ENCODE assay signal across 11 cellular contexts in the genomic region with DNA sequence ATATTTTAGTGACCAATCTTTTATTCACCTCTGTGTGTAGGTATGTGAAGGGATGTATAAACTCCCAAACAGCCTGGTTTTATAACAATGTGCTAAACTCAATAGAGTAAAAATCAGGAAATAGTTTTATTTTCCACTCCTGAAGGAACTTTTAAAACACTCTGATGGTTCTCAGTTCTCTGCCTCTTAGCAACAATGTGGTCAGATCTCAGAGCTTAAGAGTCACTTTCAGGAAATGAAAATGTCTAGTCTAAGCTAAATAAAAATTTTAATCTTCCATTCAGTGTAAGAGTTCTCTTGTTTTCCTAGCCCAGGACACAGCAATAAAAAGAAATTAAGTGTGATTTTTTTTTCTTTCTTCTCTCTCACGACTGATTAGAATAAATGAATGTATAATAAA.
A peak's percentile ranks its signal among the peaks of the same experiment; 100 is the strongest.
DNase-seq lines count a peak whose midpoint lies in the region; ATAC-seq and TF ChIP-seq lines count a peak whose summit lies in the region.
"Had no signal": no experiment of that assay in that cellular context is flagged by ENCODE, and none has a peak within 500 bp of the region (broad histone marks: within the 10 kb centered on the region; RNA-seq: fewer than 3 reads in every experiment).

No MANE protein-coding gene starts in this region.

- H3K27me3 ChIP-seq in foreskin keratinocyte, result no peaks in the 10 kb centered on the region

- H3K27me3 Mint-ChIP-seq in immature natural killer cell (ENCODE audit: low read depth in 3 of 3), result peaks cover 0 to 2% (median 1%) of the 10 kb centered on the region in 3 donors
- H3K27me3 Mint-ChIP-seq: T-helper 17 cell had no signal

- peaks cover 14 to 18% of the 10 kb centered on the region in 2 donors for H3K4me1 Mint-ChIP-seq in immature natural killer cell
- H3K4me1 Mint-ChIP-seq: T-helper 17 cell had no signal

- H3K4me1 ChIP-seq in foreskin keratinocyte, result no peaks in the 10 kb centered on the region

- H3K27ac ChIP-seq in foreskin keratinocyte, result no peak overlapping the region

- TF ChIP-seq CTCF in foreskin keratinocyte (conservative IDR thresholded peaks at IDR 0.05), result no peak

- peaks cover 0 to 14% (median 2%) of the 10 kb centered on the region in 6 donors for H3K9me3 Mint-ChIP-seq in immature natural killer cell

- no peak overlapping the region for H3K27ac Mint-ChIP-seq in immature natural killer cell
- H3K27ac Mint-ChIP-seq: T-helper 17 cell had no signal

- peak overlapping the region in 2 of 5 donors; percentile 28 to 32 for H3K4me3 Mint-ChIP-seq in immature natural killer cell
- H3K4me3 Mint-ChIP-seq: T-helper 17 cell had no signal

- H3K36me3 Mint-ChIP-seq in immature natural killer cell, result no peaks in the 10 kb centered on the region

- ATAC-seq in GM18861 (IDR thresholded peaks at IDR 0.05; ENCODE audit: unreplicated experiment) (peak; percentile 57), GM21723 (IDR thresholded peaks at IDR 0.05; ENCODE audit: unreplicated experiment) (peak; percentile 90), HG03378 (IDR thresholded peaks at IDR 0.05; ENCODE audit: unreplicated experiment) (peak; percentile 83), GM19035 (IDR thresholded peaks at IDR 0.05; ENCODE audit: unreplicated experiment) (no peak), foreskin keratinocyte (no peak)
- ATAC-seq: T-helper 17 cell had no signal

- DNase-seq in fibroblast of peridontal ligament (ENCODE audit: extremely low read depth) (peak; percentile 53), activated T-cell treated with anti-CD3 and anti-CD28 coated beads for 4 hours (no peak), immature natural killer cell (no peak), foreskin keratinocyte (no peak)
- DNase-seq: activated T-cell treated with anti-CD3 and anti-CD28 coated beads, Interleukin-2, amount 50 U/mL, for 48 hours; DMS79 treated with DMSO at 0.1 percent for 48 hours; T-helper 17 cell had no signal

Comparison
In these comparisons a context has a peak if more than half of its experiments do, and no peak if none do; other contexts are left out.
1. ATAC-seq: peak in GM18861 (single experiment), GM21723 (single experiment) and HG03378 (single experiment); none in GM19035 (single experiment) and foreskin keratinocyte (single experiment).